Comparison of ENCODE assay signal across 1 cellular context in genomic region chr6:2245954-2246863, GRCh38.
TF ChIP-seq lines count a peak whose summit lies in the region.

No MANE protein-coding gene starts in this region.

TF ChIP-seq in HepG2, 621 proteins besides CTCF, POLR2A, EP300 and RAD21 (continued from another document and continues in another):
- 0 out of 2 replicates have a peak, but pooled peaks have one; percentile 38 for TF ChIP-seq ZNF296 (CRISPR knock-in tag; conservative IDR thresholded peaks at IDR 0.05)
- no peak for TF ChIP-seq DMTF1 (CRISPR knock-in tag; IDR thresholded peaks at IDR 0.05)
- peak; percentile 80; the same call in 1 of the 2 replicates for TF ChIP-seq ZNF44 (CRISPR knock-in tag; IDR thresholded peaks at IDR 0.05)
- peak; percentile 66; the same call in 1 of the 2 replicates for TF ChIP-seq SIN3A (IDR thresholded peaks at IDR 0.05; ENCODE audit: borderline replicate concordance, low read depth, low read length)
- no peak for TF ChIP-seq ZNF562 (CRISPR knock-in tag; IDR thresholded peaks at IDR 0.05; ENCODE audit: borderline replicate concordance)
- peak; percentile 86 for TF ChIP-seq ZNF710 (CRISPR knock-in tag; IDR thresholded peaks at IDR 0.05; ENCODE audit: borderline replicate concordance)
- TF ChIP-seq RXRA (CRISPR knock-in tag; IDR thresholded peaks at IDR 0.05), result no peak; the same call in 1 of the 2 replicates
- no peak for TF ChIP-seq NR3C1 (CRISPR knock-in tag; IDR thresholded peaks at IDR 0.05)
- no peak for TF ChIP-seq ZNF567 (CRISPR knock-in tag; IDR thresholded peaks at IDR 0.05; ENCODE audit: borderline replicate concordance)
- TF ChIP-seq ZBTB1 (CRISPR knock-in tag; IDR thresholded peaks at IDR 0.05; ENCODE audit: borderline replicate concordance), result no peak
- TF ChIP-seq ZNF605 (CRISPR knock-in tag; IDR thresholded peaks at IDR 0.05), result peak; percentile 58; the same call in 1 of the 2 replicates
- TF ChIP-seq ZNF761 (CRISPR knock-in tag; conservative IDR thresholded peaks at IDR 0.05), result no peak
- no peak for TF ChIP-seq TOE1 (CRISPR knock-in tag; IDR thresholded peaks at IDR 0.05)
- TF ChIP-seq ZNF550 (CRISPR knock-in tag; IDR thresholded peaks at IDR 0.05; ENCODE audit: borderline replicate concordance), result 0 out of 2 replicates have a peak, but pooled peaks have one; percentile 54
- no peak for TF ChIP-seq NR2C2 (CRISPR knock-in tag; IDR thresholded peaks at IDR 0.05; ENCODE audit: borderline replicate concordance)
- TF ChIP-seq ZUFSP (CRISPR knock-in tag; IDR thresholded peaks at IDR 0.05; ENCODE audit: borderline replicate concordance), result no peak
- no peak for TF ChIP-seq ZNF7 (CRISPR knock-in tag; IDR thresholded peaks at IDR 0.05)
- peak; percentile 65; the same call in 1 of the 2 replicates for TF ChIP-seq CHD4 (IDR thresholded peaks at IDR 0.05; ENCODE audit: borderline replicate concordance, low read length)
- TF ChIP-seq SMARCE1 (IDR thresholded peaks at IDR 0.05; ENCODE audit: borderline replicate concordance), result no peak
- no peak for TF ChIP-seq TIGD3 (CRISPR knock-in tag; IDR thresholded peaks at IDR 0.05; ENCODE audit: borderline replicate concordance)
- TF ChIP-seq SIX1 (CRISPR knock-in tag; IDR thresholded peaks at IDR 0.05; ENCODE audit: borderline replicate concordance), result no peak
- no peak for TF ChIP-seq TFDP2 (CRISPR knock-in tag; IDR thresholded peaks at IDR 0.05)
- no peak; the same call in 1 of the 2 replicates for TF ChIP-seq HMG20A (CRISPR knock-in tag; IDR thresholded peaks at IDR 0.05; ENCODE audit: borderline replicate concordance)
- TF ChIP-seq YEATS4 (CRISPR knock-in tag; IDR thresholded peaks at IDR 0.05; ENCODE audit: borderline replicate concordance), result peak; percentile 77; the same call in 1 of the 2 replicates
- TF ChIP-seq PRMT3 (CRISPR knock-in tag; IDR thresholded peaks at IDR 0.05; ENCODE audit: borderline replicate concordance, low read depth), result 0 out of 2 replicates have a peak, but pooled peaks have one; percentile 30
- TF ChIP-seq MLLT10 (CRISPR knock-in tag; IDR thresholded peaks at IDR 0.05), result no peak
- peak; percentile 76 for TF ChIP-seq HIVEP1 (CRISPR knock-in tag; IDR thresholded peaks at IDR 0.05)
- no peak for TF ChIP-seq ZNF543 (CRISPR knock-in tag; IDR thresholded peaks at IDR 0.05)
- TF ChIP-seq NFE2 (CRISPR knock-in tag; IDR thresholded peaks at IDR 0.05), result no peak
- no peak for TF ChIP-seq LBX2 (CRISPR knock-in tag; IDR thresholded peaks at IDR 0.05; ENCODE audit: borderline replicate concordance)
- TF ChIP-seq KDM2A (CRISPR knock-in tag; IDR thresholded peaks at IDR 0.05; ENCODE audit: borderline replicate concordance, low read depth), result no peak; the same call in 1 of the 2 replicates
- peak; percentile 80 for TF ChIP-seq MED8 (CRISPR knock-in tag; IDR thresholded peaks at IDR 0.05; ENCODE audit: insufficient replicate concordance)
- no peak for TF ChIP-seq MAFG (CRISPR knock-in tag; IDR thresholded peaks at IDR 0.05)
- TF ChIP-seq ZKSCAN8 (CRISPR knock-in tag; IDR thresholded peaks at IDR 0.05; ENCODE audit: borderline replicate concordance), result peak; percentile 25; the same call in 1 of the 2 replicates
- no peak for TF ChIP-seq ZNF660 (CRISPR knock-in tag; IDR thresholded peaks at IDR 0.05; ENCODE audit: borderline replicate concordance, low read depth)
- no peak for TF ChIP-seq TEF (CRISPR knock-in tag; IDR thresholded peaks at IDR 0.05)
- no peak; the same call in 1 of the 2 replicates for TF ChIP-seq ERF (CRISPR knock-in tag; IDR thresholded peaks at IDR 0.05)
- TF ChIP-seq HIC2 (CRISPR knock-in tag; IDR thresholded peaks at IDR 0.05; ENCODE audit: low read depth), result peak; percentile 45; the same call in 1 of the 2 replicates
- no peak; the same call in 1 of the 2 replicates for TF ChIP-seq GABPB1 (CRISPR knock-in tag; IDR thresholded peaks at IDR 0.05)
- no peak for TF ChIP-seq ZBTB10 (CRISPR knock-in tag; IDR thresholded peaks at IDR 0.05; ENCODE audit: borderline replicate concordance)
- 0 out of 2 replicates have a peak, but pooled peaks have one; percentile 34 for TF ChIP-seq ZBTB2 (CRISPR knock-in tag; IDR thresholded peaks at IDR 0.05; ENCODE audit: low read depth)
- TF ChIP-seq RBAK (CRISPR knock-in tag; IDR thresholded peaks at IDR 0.05), result peak; percentile 67; the same call in 1 of the 2 replicates
- 0 out of 2 replicates have a peak, but pooled peaks have one; percentile 55 for TF ChIP-seq ZSCAN12 (CRISPR knock-in tag; IDR thresholded peaks at IDR 0.05)
- TF ChIP-seq NBN (conservative IDR thresholded peaks at IDR 0.05), result no peak
- no peak for TF ChIP-seq HBP1 (CRISPR knock-in tag; IDR thresholded peaks at IDR 0.05; ENCODE audit: low read depth)
- peak; percentile 53 for TF ChIP-seq PHF5A (CRISPR knock-in tag; IDR thresholded peaks at IDR 0.05; ENCODE audit: low read depth, unreplicated experiment)
- no peak for TF ChIP-seq ZNF570 (CRISPR knock-in tag; IDR thresholded peaks at IDR 0.05; ENCODE audit: borderline replicate concordance)
